Comparison of ENCODE assay signal across 13 cellular contexts in the genomic region with DNA sequence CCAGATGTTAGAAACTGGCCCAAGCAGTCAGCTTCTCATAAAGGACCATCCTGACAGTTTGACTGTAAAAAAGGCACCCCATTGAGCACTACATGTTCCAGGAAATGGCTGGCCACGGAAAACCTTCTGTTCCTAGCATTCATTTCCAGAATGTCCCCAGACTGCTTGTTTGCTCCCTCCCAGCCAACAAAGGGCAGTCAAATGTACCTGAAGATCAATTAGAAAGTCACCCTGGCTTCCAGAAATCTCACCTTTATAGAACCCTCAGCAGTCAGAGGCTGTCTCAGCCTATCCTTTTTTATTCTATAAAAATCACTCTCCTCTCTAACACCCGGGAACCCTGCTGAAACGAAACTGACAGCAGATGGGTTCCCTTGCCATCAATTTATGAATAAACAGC. TPM values are rescaled to one million over a fixed set of nuclear protein-coding genes. Genes with fewer than 3 reads are reported as not detected.
DNase-seq lines count a peak whose midpoint lies in the region; ATAC-seq and TF ChIP-seq lines count a peak whose summit lies in the region.
"Had no signal": no experiment of that assay in that cellular context is flagged by ENCODE, and none has a peak within 500 bp of the region (broad histone marks: within the 10 kb centered on the region; RNA-seq: fewer than 3 reads in every experiment).

No MANE protein-coding gene starts in this region.

- H3K36me3 ChIP-seq in uterus = no peaks in the 10 kb centered on the region
- H3K36me3 ChIP-seq: left lung had no signal

- no peaks in the 10 kb centered on the region for H3K4me1 ChIP-seq in uterus
- H3K4me1 ChIP-seq: left lung had no signal

- no peak for TF ChIP-seq POLR2A in uterus (IDR thresholded peaks at IDR 0.05)

- intact Hi-C loops in dendritic cell treated with granulocyte-macrophage colony-stimulating factor and Interleukin-4, amounts not matched to agents 40 ng/mL and 50 ng/mL, for 4 days (cut with micrococcal nuclease) = no loop called here
- intact Hi-C loops in uterus (cut with DNase I; ENCODE audit: low total_unique reads) = no loop called here

- DNase-seq in SHP77 treated with DMSO at 0.1 percent for 48 hours (lab: John Stamatoyannopoulos, UW) (peak; percentile 9), SHP77 (lab: John Stamatoyannopoulos, UW) (no peak), myocyte (ENCODE audit: low read depth) (peak; percentile 7), uterus (peak in 1 of 2 donors; percentile 16), HuH-7 (ENCODE audit: low spot score) (no peak), NCI-H1436 (lab: John Stamatoyannopoulos, UW) (no peak)
- DNase-seq: AML-193, NCI-H82 had no signal

- H3K27me3 Mint-ChIP-seq in dendritic cell treated with granulocyte-macrophage colony-stimulating factor and Interleukin-4, amounts not matched to agents 40 ng/mL and 50 ng/mL, for 4 days = no peaks in the 10 kb centered on the region

- H3K4me1 Mint-ChIP-seq in dendritic cell treated with granulocyte-macrophage colony-stimulating factor and Interleukin-4, amounts not matched to agents 40 ng/mL and 50 ng/mL, for 4 days (ENCODE audit: low read depth) = peaks cover 21% of the 10 kb centered on the region

- H3K9me3 ChIP-seq in uterus = no peaks in the 10 kb centered on the region
- H3K9me3 ChIP-seq: left lung had no signal

- no peaks in the 10 kb centered on the region for H3K36me3 Mint-ChIP-seq in dendritic cell treated with granulocyte-macrophage colony-stimulating factor and Interleukin-4, amounts not matched to agents 40 ng/mL and 50 ng/mL, for 4 days (ENCODE audit: low read depth)

- H3K27ac Mint-ChIP-seq in dendritic cell treated with granulocyte-macrophage colony-stimulating factor and Interleukin-4, amounts not matched to agents 40 ng/mL and 50 ng/mL, for 4 days = peak overlapping the region; percentile 39
- H3K27ac Mint-ChIP-seq: activated T-helper 2 cell treated with anti-CD3 and anti-CD28 coated beads, Interferon-gamma antibody, Interleukin-2, Interleukin-4, amounts not matched to agents 10 μg/mL and 5 μg/mL and 100 μg/mL, durations not matched to agents 14 hours and 24 hours and 36 hours had no signal

- no peak for ATAC-seq in activated CD4-positive, CD25-positive, alpha-beta regulatory T cell treated with anti-CD3 and anti-CD28 coated beads, Interleukin-2, amount 50 U/mL, for 24 hours

- H3K27ac ChIP-seq in uterus = peak overlapping the region; percentile 77 to 86
- H3K27ac ChIP-seq: left lung had no signal

- TF ChIP-seq CTCF in uterus (IDR thresholded peaks at IDR 0.05) = no peak

- H3K4me3 Mint-ChIP-seq in dendritic cell treated with granulocyte-macrophage colony-stimulating factor and Interleukin-4, amounts not matched to agents 40 ng/mL and 50 ng/mL, for 4 days = no peak overlapping the region

- peaks cover 7% of the 10 kb centered on the region for H3K9me3 Mint-ChIP-seq in dendritic cell treated with granulocyte-macrophage colony-stimulating factor and Interleukin-4, amounts not matched to agents 40 ng/mL and 50 ng/mL, for 4 days
- H3K9me3 Mint-ChIP-seq: activated T-helper 2 cell treated with anti-CD3 and anti-CD28 coated beads, Interferon-gamma antibody, Interleukin-2, Interleukin-4, amounts not matched to agents 10 μg/mL and 5 μg/mL and 100 μg/mL, durations not matched to agents 14 hours and 24 hours and 36 hours had no signal

- no peaks in the 10 kb centered on the region for H3K27me3 ChIP-seq in uterus
- H3K27me3 ChIP-seq: left lung had no signal

- H3K4me3 ChIP-seq in uterus = peak overlapping the region; percentile 10 to 17
- H3K4me3 ChIP-seq: left lung had no signal

RNA-seq across cellular contexts. Expression of a gene that starts 0.8 kb away (rescaled TPM):
- total RNA-seq in myocyte = 0.08 TPM in 1 of 2 replicates, not detected in the other
- polyA plus RNA-seq in myocyte (2012) = not detected
- under 1 TPM in 2 of 4 donors, not detected in 2; 0.21 to 0.62 TPM for total RNA-seq in uterus
- total RNA-seq: activated T-helper 2 cell treated with anti-CD3 and anti-CD28 coated beads, Interferon-gamma antibody, Interleukin-2, Interleukin-4, amounts not matched to agents 10 μg/mL and 5 μg/mL and 100 μg/mL, durations not matched to agents 14 hours and 24 hours and 36 hours; left lung; LHCN-M2 had no signal

Comparison
In these comparisons a context has a peak if more than half of its experiments do, and no peak if none do; other contexts are left out.
1. DNase-seq: peak in SHP77 treated with DMSO at 0.1 percent for 48 hours (single experiment) and myocyte (single experiment); none in SHP77 (0 of 2), HuH-7 (single experiment) and NCI-H1436 (single experiment).